Comparison of ENCODE assay signal across 14 cellular contexts in genomic region chr1:145893306-145894055, GRCh38. TPM values are rescaled to one million over a fixed set of nuclear protein-coding genes. Genes with fewer than 3 reads are reported as not detected.
DNase-seq lines count a peak whose midpoint lies in the region; ATAC-seq and TF ChIP-seq lines count a peak whose summit lies in the region.
"Had no signal": no experiment of that assay in that cellular context is flagged by ENCODE, and none has a peak within 500 bp of the region (broad histone marks: within the 10 kb centered on the region; RNA-seq: fewer than 3 reads in every experiment).

No MANE protein-coding gene starts in this region.

- ATAC-seq in heart right ventricle (no peak), left ventricle myocardium superior (no peak), lower lobe of right lung (no peak), GM21526 (IDR thresholded peaks at IDR 0.05; ENCODE audit: low FRiP score, unreplicated experiment) (no peak)

- TF ChIP-seq CTCF in heart right ventricle (IDR thresholded peaks at IDR 0.05) (no peak), lower lobe of right lung (IDR thresholded peaks at IDR 0.05) (no peak)

- H3K27ac ChIP-seq in heart right ventricle (peak overlapping the region in 8 of 10 donors; percentile 67 to 93 (median 84)), lower lobe of right lung (peak overlapping the region; percentile 88), urinary bladder (ENCODE audit: low read depth) (peak overlapping the region; percentile 0)

- H3K27me3 ChIP-seq in heart right ventricle (no peaks in the 10 kb centered on the region), lower lobe of right lung (ENCODE audit: low read depth) (no peaks in the 10 kb centered on the region)

- 90 to 91% methylated on average over 7 of the region's 7 CpGs for WGBS in heart right ventricle, 2 donors
- 90% methylated on average over 7 of the region's 7 CpGs for WGBS in urinary bladder

- DNase-seq in heart right ventricle = no peak
- DNase-seq in left ventricle myocardium superior = no peak
- DNase-seq in lower lobe of right lung = no peak
- no peak for DNase-seq in NOMO-1 treated with dmso at 0.1 percent for 144 hours (lab: John Stamatoyannopoulos, UW; ENCODE audit: unreplicated experiment)
- DNase-seq: activated CD4-positive, alpha-beta T cell treated with anti-CD3 and anti-CD28 coated beads, Interleukin-2, amount 50 U/mL, for 4 hours; Kasumi-1; NCI-H1694; NCI-H524 treated with DMSO at 0.1 percent for 48 hours; T-helper 9 cell had no signal

- H3K36me3 ChIP-seq in heart right ventricle (no peaks in the 10 kb centered on the region), lower lobe of right lung (no peaks in the 10 kb centered on the region), urinary bladder (ENCODE audit: insufficient read depth) (no peaks in the 10 kb centered on the region)

- H3K4me3 ChIP-seq in heart right ventricle = no peak overlapping the region
- no peak overlapping the region for H3K4me3 ChIP-seq in lower lobe of right lung
- H3K4me3 ChIP-seq in urinary bladder (ENCODE audit: low read depth, low read length) = no peak overlapping the region
- H3K4me3 ChIP-seq: skin epidermis had no signal

- H3K9me3 ChIP-seq in heart right ventricle = no peaks in the 10 kb centered on the region
- no peaks in the 10 kb centered on the region for H3K9me3 ChIP-seq in lower lobe of right lung

- H3K4me1 ChIP-seq in heart right ventricle (peaks cover 15 to 40% (median 28%) of the 10 kb centered on the region in 9 donors), lower lobe of right lung (peaks cover 34% of the 10 kb centered on the region), urinary bladder (ENCODE audit: insufficient read depth) (no peaks in the 10 kb centered on the region)

- intact Hi-C loops in heart right ventricle (cut with DNase I) (loop anchor here in 8 of 10 donors (2.0 to 10.0 kb wide), 4 partner anchors 35 to 121 kb away; partner anchors contain the start of gene PIAS3 (in 2 of the 8)), left ventricle myocardium superior (cut with micrococcal nuclease) (no loop called here), lower lobe of right lung (cut with DNase I) (no loop called here)

RNA-seq across cellular contexts. Expression of gene ANKRD35, which starts 7.8 kb away (rescaled TPM):
- total RNA-seq in heart right ventricle (1 to 10 TPM in 1 of 10 donors, under 1 TPM in 9; 0.28 to 1.2 (median 0.56) TPM), left ventricle myocardium superior (1.1 TPM), lower lobe of right lung (1.5 TPM), urinary bladder (2.2 TPM)
- polyA plus RNA-seq in heart right ventricle (1 to 10 TPM in 1 of 2 donors, under 1 TPM in 1; 0.80 to 2.1 TPM), urinary bladder (13.2 TPM)
- total RNA-seq: A172 had no signal
- polyA plus RNA-seq: neural cell had no signal

RNA-seq across cellular contexts. Expression of gene ITGA10, which starts 16.4 kb away (rescaled TPM):
- 1 to 10 TPM; 1.1 to 3.2 (median 1.6) TPM for total RNA-seq in heart right ventricle
- 1 to 10 TPM; 1.9 to 4.2 TPM for polyA plus RNA-seq in heart right ventricle
- 0.82 TPM for total RNA-seq in left ventricle myocardium superior
- 7.7 TPM for total RNA-seq in lower lobe of right lung
- total RNA-seq in urinary bladder = 3.5 TPM
- polyA plus RNA-seq in urinary bladder = 6.2 TPM

RNA-seq across cellular contexts. Expression of gene PEX11B, which starts 25.0 kb away (rescaled TPM):
- total RNA-seq in heart right ventricle (10 to 100 TPM; 20.4 to 26.3 (median 23.0) TPM), left ventricle myocardium superior (23.8 TPM), lower lobe of right lung (28.6 TPM), urinary bladder (26.4 TPM)
- polyA plus RNA-seq in heart right ventricle (10 to 100 TPM; 17.7 to 24.5 TPM), urinary bladder (29.9 TPM)

RNA-seq across cellular contexts. Expression of gene RBM8A, which starts 33.8 kb away (rescaled TPM):
- total RNA-seq in heart right ventricle (10 to 100 TPM; 55.5 to 90.5 (median 67.4) TPM), left ventricle myocardium superior (57.7 TPM), lower lobe of right lung (109 TPM), urinary bladder (51.3 TPM)
- polyA plus RNA-seq in heart right ventricle (100 to 1,000 TPM in 1 of 2 donors, 10 to 100 TPM in 1; 34.5 to 151 TPM), urinary bladder (107 TPM)

RNA-seq across cellular contexts. Expression of gene PIAS3, which starts 34.6 kb away (rescaled TPM):
- total RNA-seq in heart right ventricle (10 to 100 TPM; 12.6 to 21.0 (median 15.0) TPM), left ventricle myocardium superior (13.3 TPM), lower lobe of right lung (27.7 TPM), urinary bladder (27.0 TPM)
- polyA plus RNA-seq in heart right ventricle (10 to 100 TPM; 19.9 to 28.7 TPM), urinary bladder (48.1 TPM)

Comparison
In these comparisons a context has a peak if more than half of its experiments do, and no peak if none do; other contexts are left out.
1. intact Hi-C loops: an anchor here in heart right ventricle (2.0 to 10.0 kb wide); none called in left ventricle myocardium superior and lower lobe of right lung.
2. H3K27ac ChIP-seq: peak in every context shown above with its lines; median percentile 88 in lower lobe of right lung; 84 in heart right ventricle; 0 in urinary bladder.